ENCODE assay signal across 1 cellular context in genomic region chrX:154322890-154323289, GRCh38.
TF ChIP-seq lines count a peak whose summit lies in the region.

No MANE protein-coding gene starts in this region.

TF ChIP-seq in K562, 482 proteins besides CTCF, POLR2A, EP300 and RAD21:
- no peak for TF ChIP-seq TEAD2 (tag; IDR thresholded peaks at IDR 0.05)
- TF ChIP-seq MEIS2 (IDR thresholded peaks at IDR 0.05; ENCODE audit: partially characterized antibody), result no peak
